In genomic region chr9:37538099-37538498, GRCh38 we compare ENCODE assay signal across 29 cellular contexts.
"Had no signal": no experiment of that assay in that cellular context is flagged by ENCODE, and none has a peak within 500 bp of the region (broad histone marks: within the 10 kb centered on the region; RNA-seq: fewer than 3 reads in every experiment).

No MANE protein-coding gene starts in this region.

- H3K4me1 ChIP-seq: parathyroid adenoma, right lobe of liver, sigmoid colon, testis had no signal

- H3K9me3 ChIP-seq: ovary, psoas muscle, right lobe of liver, sigmoid colon, spleen, suprapubic skin, testis, tibial artery, transverse colon, vagina had no signal

- H3K9ac ChIP-seq: neural progenitor cell, parathyroid adenoma had no signal

- DNase-seq: naive thymus-derived CD8-positive, alpha-beta T cell; nephron progenitor cell; occipital lobe; ovary; posterior cingulate gyrus; psoas muscle; right cardiac atrium; right lobe of liver; sigmoid colon; small intestine; spleen; stimulated activated CD4-positive, alpha-beta T cell treated with anti-CD3 and anti-CD28 coated beads, Interleukin-12 subunit alpha, Interleukin-12 subunit beta, amount 100 ng/mL, for 4 hours; stimulated activated CD4-positive, alpha-beta T cell treated with anti-CD3 and anti-CD28 coated beads, Interleukin-1b, Interleukin-23, amount 100 ng/mL, for 48 hours; stimulated activated CD4-positive, alpha-beta T cell treated with anti-CD3 and anti-CD28 coated beads, Interleukin-4, amount 100 ng/mL, for 1 hour; stimulated activated CD4-positive, alpha-beta T cell treated with anti-CD3 and anti-CD28 coated beads, Interleukin-4, amount 100 ng/mL, for 4 hours; stimulated activated CD8-positive, alpha-beta memory T cell treated with anti-CD3 and anti-CD28 coated beads, Interleukin-4, amount 100 ng/mL, for 48 hours; stimulated activated naive CD4-positive, alpha-beta T cell; stimulated activated naive CD8-positive, alpha-beta T cell treated with anti-CD3 and anti-CD28 coated beads, Interleukin-15, amount 100 ng/mL, for 72 hours; stimulated activated naive CD8-positive, alpha-beta T cell treated with anti-CD3 and anti-CD28 coated beads, Interleukin-15, Interleukin-2, amounts not matched to agents 100 U/mL and 50 U/mL, for 24 hours; substantia nigra; testis; tibial artery; transverse colon had no signal

- H2AFZ ChIP-seq: neural progenitor cell, parathyroid adenoma had no signal

- H3K4me2 ChIP-seq: neural progenitor cell had no signal

- H3K4me3 ChIP-seq: neural progenitor cell, ovary, psoas muscle, right lobe of liver, sigmoid colon, spleen, suprapubic skin, testis, tibial artery, transverse colon, vagina had no signal

- H3K36me3 ChIP-seq: neural progenitor cell, ovary had no signal

- H3K27me3 ChIP-seq: neural progenitor cell, ovary, right lobe of liver, sigmoid colon, spleen, suprapubic skin, testis, tibial artery, transverse colon, vagina had no signal

- H3K27ac ChIP-seq: neural progenitor cell, ovary, parathyroid adenoma, psoas muscle, right lobe of liver, sigmoid colon, spleen, suprapubic skin, testis, tibial artery, transverse colon, vagina had no signal

- H3K79me2 ChIP-seq: parathyroid adenoma had no signal

- ATAC-seq: naive thymus-derived CD8-positive, alpha-beta T cell; natural killer cell treated with Interleukin-12 subunit alpha and Interleukin-12 subunit beta and Interleukin-15 and Interleukin-18, amount 100 ng/mL, for 72 hours; right lobe of liver; stimulated activated memory B cell treated with anti-CD40 and anti-IgM and Interleukin-4, amounts not matched to agents 10 μg/mL and 1 μg/mL and 100 μg/mL, for 72 hours; stimulated activated naive CD8-positive, alpha-beta T cell treated with anti-CD3 and anti-CD28 coated beads, Interleukin-15, amount 100 ng/mL, for 72 hours; stimulated activated naive CD8-positive, alpha-beta T cell treated with anti-CD3 and anti-CD28 coated beads, Interleukin-15, Interleukin-2, amounts not matched to agents 100 U/mL and 50 U/mL, for 24 hours had no signal
